In the genomic region with DNA sequence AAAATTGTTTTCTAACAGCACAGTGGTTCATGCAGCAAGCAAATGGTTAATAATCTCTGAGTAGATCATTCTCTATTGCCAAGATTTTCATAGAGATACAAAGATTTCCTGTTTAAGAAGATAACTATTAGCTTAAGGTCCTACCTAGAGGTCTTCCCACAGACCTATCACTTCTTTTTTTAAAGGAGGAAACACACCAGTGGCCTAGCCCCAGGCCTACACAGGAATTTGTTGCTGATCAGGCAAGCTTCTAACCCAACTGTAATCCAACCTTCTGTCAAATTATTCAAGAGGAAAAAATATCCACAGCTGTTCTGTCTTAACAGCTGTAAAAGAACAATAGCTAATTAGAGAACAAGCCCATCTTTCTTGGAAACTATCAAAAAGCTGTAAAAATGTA, we compare ENCODE assay signal across 17 cellular contexts.
DNase-seq lines count a peak whose midpoint lies in the region; ATAC-seq and TF ChIP-seq lines count a peak whose summit lies in the region.
"Had no signal": no experiment of that assay in that cellular context is flagged by ENCODE, and none has a peak within 500 bp of the region (broad histone marks: within the 10 kb centered on the region; RNA-seq: fewer than 3 reads in every experiment).

No MANE protein-coding gene starts in this region.

- peak; percentile 51 for ATAC-seq in GM19025 (IDR thresholded peaks at IDR 0.05; ENCODE audit: low read depth, unreplicated experiment)
- ATAC-seq in HG02981 (IDR thresholded peaks at IDR 0.05; ENCODE audit: unreplicated experiment): peak; percentile 58
- ATAC-seq in HG02610 (IDR thresholded peaks at IDR 0.05; ENCODE audit: unreplicated experiment): no peak
- no peak for ATAC-seq in GM21526 (IDR thresholded peaks at IDR 0.05; ENCODE audit: low FRiP score, unreplicated experiment)
- ATAC-seq: naive thymus-derived CD4-positive, alpha-beta T cell; right cardiac atrium; stimulated activated naive CD8-positive, alpha-beta T cell treated with anti-CD3 and anti-CD28 coated beads, Interleukin-15, Interleukin-2, amounts not matched to agents 100 U/mL and 50 U/mL, for 24 hours had no signal

- peak overlapping the region in 1 of 11 experiments; percentile 21; a peak in 1 of 22 replicates for H3K9ac ChIP-seq in BLaER1 treated with 17β-estradiol and CSF1 and Interleukin-3, amounts not matched to agents 10 nM and 100 nM
- peak overlapping the region; percentile 57 for H3K9ac ChIP-seq in OCI-LY3 (ENCODE audit: low read length)

- POLR2A ChIA-PET in Caco-2 (lab: Charles Lee): no interaction called here

- H3K79me2 ChIP-seq in OCI-LY3 (ENCODE audit: low read length): no peaks in the 10 kb centered on the region

- peaks cover 26 to 41% (median 35%) of the 10 kb centered on the region in 10 experiments for H3K4me1 ChIP-seq in BLaER1 treated with 17β-estradiol and CSF1 and Interleukin-3, amounts not matched to agents 10 nM and 100 nM
- H3K4me1 ChIP-seq in OCI-LY3 (ENCODE audit: low read length) (peaks cover 40% of the 10 kb centered on the region), Caco-2 (0 out of 2 replicates have a peak, but pooled peaks cover 7% of the 10 kb centered on the region)
- no peaks in the 10 kb centered on the region for H3K4me1 ChIP-seq in effector memory CD4-positive, alpha-beta T cell (ENCODE audit: control insufficient read depth, insufficient read depth, low read length, poor library complexity, severe bottlenecking)
- H3K4me1 ChIP-seq: vagina had no signal

- H2AFZ ChIP-seq in OCI-LY3 (ENCODE audit: low read depth, low read length): no peak overlapping the region

- no peak overlapping the region for H3K27ac Mint-ChIP-seq in Caco-2 (ENCODE audit: unreplicated experiment)

- CTCF ChIA-PET in Caco-2 (lab: Charles Lee): no interaction called here

- H3K36me3 ChIP-seq in BLaER1 treated with 17β-estradiol and CSF1 and Interleukin-3, amounts not matched to agents 10 nM and 100 nM: no peaks in the 10 kb centered on the region
- peaks cover 6% of the 10 kb centered on the region for H3K36me3 ChIP-seq in OCI-LY3 (replicated peaks; ENCODE audit: low read depth, low read length)
- no peaks in the 10 kb centered on the region for H3K36me3 ChIP-seq in effector memory CD4-positive, alpha-beta T cell (ENCODE audit: control insufficient read depth, insufficient read depth, low read length)
- H3K36me3 ChIP-seq in Caco-2 (ENCODE audit: control insufficient read depth, insufficient read depth, low read length): no peaks in the 10 kb centered on the region
- H3K36me3 ChIP-seq: vagina had no signal

- no peaks in the 10 kb centered on the region for H3K36me3 Mint-ChIP-seq in Caco-2 (ENCODE audit: insufficient read depth, unreplicated experiment)

- no TSS peak for BruUV-seq in Caco-2 (replicated peaks; lab: Mats Ljungman, UMichigan)

- H3K4me3 Mint-ChIP-seq in Caco-2 (ENCODE audit: unreplicated experiment): no peak overlapping the region
- H3K4me3 Mint-ChIP-seq: naive thymus-derived CD4-positive, alpha-beta T cell had no signal

- H3K27me3 Mint-ChIP-seq in Caco-2 (ENCODE audit: insufficient read depth, unreplicated experiment): no peaks in the 10 kb centered on the region
- H3K27me3 Mint-ChIP-seq: naive thymus-derived CD4-positive, alpha-beta T cell had no signal

- no peaks in the 10 kb centered on the region for H4K20me1 ChIP-seq in BLaER1 treated with 17β-estradiol and CSF1 and Interleukin-3, amounts not matched to agents 10 nM and 100 nM
- no peaks in the 10 kb centered on the region for H4K20me1 ChIP-seq in OCI-LY3 (ENCODE audit: insufficient read depth, low read length)

- no peaks in the 10 kb centered on the region for H3K27me3 ChIP-seq in BLaER1 treated with 17β-estradiol and CSF1 and Interleukin-3, amounts not matched to agents 10 nM and 100 nM
- H3K27me3 ChIP-seq in OCI-LY3 (ENCODE audit: low read depth, low read length): no peaks in the 10 kb centered on the region
- no peaks in the 10 kb centered on the region for H3K27me3 ChIP-seq in effector memory CD4-positive, alpha-beta T cell (replicated peaks; ENCODE audit: control insufficient read depth, insufficient read depth, low read length, poor library complexity, severe bottlenecking)
- no peaks in the 10 kb centered on the region for H3K27me3 ChIP-seq in Caco-2 (replicated peaks; ENCODE audit: control insufficient read depth, insufficient read depth, low read length)
- H3K27me3 ChIP-seq: vagina had no signal

- TF ChIP-seq CTCF in OCI-LY3 (IDR thresholded peaks at IDR 0.05; ENCODE audit: low read depth, low read length): no peak
- TF ChIP-seq CTCF in Caco-2 (IDR thresholded peaks at IDR 0.05; ENCODE audit: insufficient read depth in 1 of 2, low read depth in 1 of 2, low read length in 1 of 2, severe bottlenecking in 1 of 2, unreplicated experiment in 1 of 2): no peak

- peak overlapping the region in 4 of 11 experiments; percentile 17 to 59 (median 38); a peak in 5 of 22 replicates for H3K27ac ChIP-seq in BLaER1 treated with 17β-estradiol and CSF1 and Interleukin-3, amounts not matched to agents 10 nM and 100 nM
- H3K27ac ChIP-seq in OCI-LY3 (ENCODE audit: low read length): peak overlapping the region; percentile 90
- H3K27ac ChIP-seq in effector memory CD4-positive, alpha-beta T cell (ENCODE audit: insufficient read depth, low read length, poor library complexity, severe bottlenecking): no peak overlapping the region
- H3K27ac ChIP-seq: vagina had no signal

- no peaks in the 10 kb centered on the region for H3K4me1 Mint-ChIP-seq in Caco-2 (ENCODE audit: low read depth, unreplicated experiment)

- intact Hi-C loops in Caco-2 (cut with micrococcal nuclease; ENCODE audit: unreplicated experiment): no loop called here

- no peaks in the 10 kb centered on the region for H3K9me3 Mint-ChIP-seq in Caco-2 (ENCODE audit: unreplicated experiment)

- no peak for DNase-seq in effector memory CD4-positive, alpha-beta T cell
- no peak for DNase-seq in Caco-2
- DNase-seq: activated CD8-positive, alpha-beta memory T cell treated with anti-CD3 and anti-CD28 coated beads, Interleukin-2, amount 50 U/mL, for 4 hours; cerebellar nuclear complex; DMS153; head of caudate nucleus; naive thymus-derived CD4-positive, alpha-beta T cell; NCI-H2107; right cardiac atrium; stimulated activated naive CD8-positive, alpha-beta T cell treated with anti-CD3 and anti-CD28 coated beads, Interleukin-15, Interleukin-2, amounts not matched to agents 100 U/mL and 50 U/mL, for 24 hours had no signal

- H3K4me3 ChIP-seq in BLaER1 treated with 17β-estradiol and CSF1 and Interleukin-3, amounts not matched to agents 10 nM and 100 nM: no peak overlapping the region
- H3K4me3 ChIP-seq in OCI-LY3 (ENCODE audit: low read length): peak overlapping the region; percentile 51
- no peak overlapping the region for H3K4me3 ChIP-seq in effector memory CD4-positive, alpha-beta T cell (ENCODE audit: insufficient read depth, low read depth, low read length, poor library complexity, severe bottlenecking)
- no peak overlapping the region for H3K4me3 ChIP-seq in Caco-2 (ENCODE audit: low read depth, low read length)
- H3K4me3 ChIP-seq: vagina had no signal

- no peaks in the 10 kb centered on the region for H3K9me3 ChIP-seq in BLaER1 treated with 17β-estradiol and CSF1 and Interleukin-3, amounts not matched to agents 10 nM and 100 nM (replicated peaks in 1 of 11)
- H3K9me3 ChIP-seq in OCI-LY3 (ENCODE audit: insufficient read depth, low read length) (peaks cover 4% of the 10 kb centered on the region; the same call in 1 of the 2 replicates), Caco-2 (no peaks in the 10 kb centered on the region)
- no peaks in the 10 kb centered on the region for H3K9me3 ChIP-seq in effector memory CD4-positive, alpha-beta T cell (ENCODE audit: control insufficient read depth, low read length)
- H3K9me3 ChIP-seq: vagina had no signal

- H3K4me2 ChIP-seq in BLaER1 treated with 17β-estradiol and CSF1 and Interleukin-3, amounts not matched to agents 10 nM and 100 nM: peak overlapping the region; percentile 30 to 80 (median 70); a peak in 21 of 22 replicates
- H3K4me2 ChIP-seq in OCI-LY3 (ENCODE audit: low read length): peak overlapping the region; percentile 79

Comparison
In these comparisons a context has a peak if more than half of its experiments do, and no peak if none do; other contexts are left out.
1. ATAC-seq: peak in GM19025 (single experiment) and HG02981 (single experiment); none in HG02610 (single experiment) and GM21526 (single experiment).